Comparison of ENCODE assay signal across 19 cellular contexts in genomic region chr12:111366075-111366474, GRCh38.
"Had no signal": no experiment of that assay in that cellular context is flagged by ENCODE, and none has a peak within 500 bp of the region (broad histone marks: within the 10 kb centered on the region; RNA-seq: fewer than 3 reads in every experiment).

No MANE protein-coding gene starts in this region.

- H3K27me3 ChIP-seq: esophagus squamous epithelium, gastroesophageal sphincter, tibial nerve had no signal

- H3K27ac Mint-ChIP-seq: immature natural killer cell; memory B cell; mesothelial cell of epicardium; nephron progenitor cell; stimulated activated memory B cell treated with anti-CD40 and anti-IgM and Interleukin-4, amounts not matched to agents 10 μg/mL and 1 μg/mL and 100 μg/mL, for 72 hours; stimulated activated naive CD8-positive, alpha-beta T cell treated with anti-CD3 and anti-CD28 coated beads, Interleukin-15, Interleukin-2, amounts not matched to agents 100 ng/mL and 50 ng/mL, for 24 hours had no signal

- H3K4me3 Mint-ChIP-seq: central memory CD8-positive, alpha-beta T cell; effector memory CD8-positive, alpha-beta T cell; memory B cell; mesothelial cell of epicardium; stimulated activated memory B cell treated with anti-CD40 and anti-IgM and Interleukin-4, amounts not matched to agents 10 μg/mL and 1 μg/mL and 100 μg/mL, for 72 hours; stimulated activated naive CD8-positive, alpha-beta T cell treated with anti-CD3 and anti-CD28 coated beads, Interleukin-15, Interleukin-2, amounts not matched to agents 100 ng/mL and 50 ng/mL, for 24 hours had no signal

- H3K27me3 Mint-ChIP-seq: stimulated activated naive CD8-positive, alpha-beta T cell treated with anti-CD3 and anti-CD28 coated beads, Interleukin-15, Interleukin-2, amounts not matched to agents 100 ng/mL and 50 ng/mL, for 24 hours had no signal

- H3K9me3 ChIP-seq: esophagus squamous epithelium, gastroesophageal sphincter, left lung, lower lobe of right lung, tibial nerve had no signal

- H3K9me3 Mint-ChIP-seq: central memory CD8-positive, alpha-beta T cell; effector memory CD8-positive, alpha-beta T cell; immature natural killer cell; memory B cell; mesothelial cell of epicardium; nephron progenitor cell; stimulated activated memory B cell treated with anti-CD40 and anti-IgM and Interleukin-4, amounts not matched to agents 10 μg/mL and 1 μg/mL and 100 μg/mL, for 72 hours; stimulated activated naive CD8-positive, alpha-beta T cell treated with anti-CD3 and anti-CD28 coated beads, Interleukin-15, Interleukin-2, amounts not matched to agents 100 ng/mL and 50 ng/mL, for 24 hours had no signal

- H3K27ac ChIP-seq: esophagus squamous epithelium, gastroesophageal sphincter, left lung, lower lobe of right lung, tibial nerve had no signal

- H3K4me3 ChIP-seq: esophagus squamous epithelium, gastroesophageal sphincter, left lung, lower lobe of right lung, tibial nerve had no signal

- DNase-seq: cortex of kidney; effector memory CD8-positive, alpha-beta T cell; esophagus squamous epithelium; glutamatergic neuron; immature natural killer cell; left lung; lower lobe of right lung; nephron progenitor cell; posterior cingulate gyrus; right cardiac atrium; stimulated activated CD4-positive, alpha-beta T cell treated with anti-CD3 and anti-CD28 coated beads, Interleukin-4, amount 100 ng/mL, for 1 hour; stimulated activated CD8-positive, alpha-beta memory T cell treated with anti-CD3 and anti-CD28 coated beads, Interleukin-4, amount 100 ng/mL, for 48 hours had no signal

- ATAC-seq: effector memory CD8-positive, alpha-beta T cell; gastroesophageal sphincter; left lung; lower lobe of right lung; right cardiac atrium; stimulated activated memory B cell treated with anti-CD40 and anti-IgM and Interleukin-4, amounts not matched to agents 10 μg/mL and 1 μg/mL and 100 μg/mL, for 72 hours had no signal
